8 cellular contexts compared by ENCODE assay signal in the genomic region with DNA sequence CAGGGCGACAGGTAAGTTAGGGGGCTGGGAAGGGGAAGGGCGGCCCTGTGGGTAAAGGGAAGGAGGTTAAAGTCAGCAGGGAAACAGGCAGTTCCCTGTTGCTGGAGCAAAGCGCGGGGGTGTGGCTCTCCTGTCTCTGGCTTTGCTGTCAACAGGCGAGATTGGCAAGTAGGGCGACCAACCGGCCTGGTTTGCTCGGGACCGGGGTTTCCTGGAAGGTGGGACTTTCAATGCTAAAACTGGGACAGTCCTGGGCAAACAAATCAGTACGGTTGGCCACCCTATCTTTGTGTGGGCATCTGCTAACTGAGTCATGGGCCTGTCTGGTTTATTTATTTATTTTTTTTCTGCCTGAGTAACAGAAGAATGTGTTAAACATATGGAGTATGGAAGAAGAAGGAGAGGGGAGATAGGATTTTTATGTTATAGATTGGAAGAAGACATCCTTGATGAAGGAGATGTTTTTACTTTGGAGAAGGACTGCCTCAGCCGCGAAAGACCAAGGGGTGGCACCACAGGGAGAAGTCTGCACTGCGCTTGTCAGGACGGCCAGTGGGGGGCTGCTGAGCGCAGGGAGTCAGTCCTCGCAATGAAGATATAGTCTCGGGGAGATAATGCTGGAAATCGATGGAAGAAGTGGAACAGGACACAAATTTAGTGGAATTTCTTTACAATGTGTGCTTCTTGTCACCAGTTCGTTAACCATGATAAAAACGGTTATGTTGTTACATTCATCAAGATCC. TPM values are rescaled to one million over a fixed set of nuclear protein-coding genes. Genes with fewer than 3 reads are reported as not detected.
DNase-seq lines count a peak whose midpoint lies in the region; ATAC-seq and TF ChIP-seq lines count a peak whose summit lies in the region.

No MANE protein-coding gene starts in this region.

- H3K9me3 ChIP-seq in duodenal mucosa (ENCODE audit: control insufficient read depth in 1 of 2, low read length in 2 of 2) (no peaks in the 10 kb centered on the region), liver (ENCODE audit: control insufficient read depth in 4 of 4, low read length in 3 of 4) (no peaks in the 10 kb centered on the region)

- no peaks in the 10 kb centered on the region for H3K36me3 ChIP-seq in duodenal mucosa (ENCODE audit: control insufficient read depth in 1 of 2, insufficient read depth in 2 of 2, low read length in 2 of 2)
- H3K36me3 ChIP-seq in liver (ENCODE audit: control insufficient read depth in 4 of 4, insufficient read depth in 3 of 4, low read depth in 1 of 4, low read length in 3 of 4) = no peaks in the 10 kb centered on the region

- ATAC-seq in GM18870 (IDR thresholded peaks at IDR 0.05; ENCODE audit: unreplicated experiment) = no peak

- TF ChIP-seq CTCF in GM12872 (IDR thresholded peaks at IDR 0.05; ENCODE audit: insufficient read depth, low read depth, low read length) (peak; percentile 83), VCaP (conservative IDR thresholded peaks at IDR 0.05) (peak; percentile 80), liver (IDR thresholded peaks at IDR 0.05; ENCODE audit: low read depth, low read length, missing input control) (peak; percentile 44)

- TF ChIP-seq RAD21 in liver (IDR thresholded peaks at IDR 0.05) = peak; percentile 47 to 76

- 50% methylated on average over 20 of the region's 20 CpGs for WGBS in liver

- H3K27ac ChIP-seq in VCaP (peak overlapping the region; percentile 32), duodenal mucosa (ENCODE audit: low read depth, low read length) (no peak overlapping the region), liver (ENCODE audit: low read depth in 1 of 2, low read length in 2 of 2) (peak overlapping the region; percentile 56 to 64)

- no peaks in the 10 kb centered on the region for H3K27me3 ChIP-seq in duodenal mucosa (ENCODE audit: control insufficient read depth in 1 of 2, insufficient read depth in 2 of 2, low read length in 2 of 2)
- no peaks in the 10 kb centered on the region for H3K27me3 ChIP-seq in liver (ENCODE audit: control insufficient read depth in 4 of 4, insufficient read depth in 4 of 4, low read length in 3 of 4)

- in situ Hi-C loops in KBM-7 (cut with MboI; ENCODE audit: low pct_unique_long_range_greater_than_20kb, low sequenced_read_pairs) = no loop called here

- DNase-seq in GOT3 (lab: John Stamatoyannopoulos, UW) (peak; percentile 78), KBM-7 (peak; percentile 74)
- DNase-seq in stimulated activated CD4-positive, alpha-beta T cell treated with anti-CD3 and anti-CD28 coated beads, Interleukin-4, amount 100 ng/mL, for 1 hour = peak; percentile 35

- peak overlapping the region; percentile 34 to 58 for H3K4me3 ChIP-seq in duodenal mucosa (ENCODE audit: low read depth in 1 of 2, low read length in 2 of 2)
- H3K4me3 ChIP-seq in liver (ENCODE audit: low read depth in 1 of 3, low read length in 3 of 3) = no peak overlapping the region

- H3K9ac ChIP-seq in duodenal mucosa (ENCODE audit: low read depth in 1 of 2, low read length in 2 of 2) (peak overlapping the region; percentile 13 to 23), liver (ENCODE audit: low read depth in 1 of 2, low read length in 2 of 2) (no peak overlapping the region)

- H3K4me1 ChIP-seq in duodenal mucosa (ENCODE audit: control insufficient read depth in 1 of 2, insufficient read depth in 2 of 2, low read length in 2 of 2) = peaks cover 0 to 7% of the 10 kb centered on the region in 2 donors
- H3K4me1 ChIP-seq in liver (ENCODE audit: control insufficient read depth in 4 of 4, insufficient read depth in 4 of 4, low read length in 3 of 4) = no peaks in the 10 kb centered on the region

TF ChIP-seq in liver, 16 proteins besides CTCF, POLR2A, EP300 and RAD21:
- peak in 1 of 2 donors; percentile 23 for TF ChIP-seq JUND (IDR thresholded peaks at IDR 0.05)
- peak; percentile 48 for TF ChIP-seq SP1 (IDR thresholded peaks at IDR 0.05)
- TF ChIP-seq, protein P1, sequence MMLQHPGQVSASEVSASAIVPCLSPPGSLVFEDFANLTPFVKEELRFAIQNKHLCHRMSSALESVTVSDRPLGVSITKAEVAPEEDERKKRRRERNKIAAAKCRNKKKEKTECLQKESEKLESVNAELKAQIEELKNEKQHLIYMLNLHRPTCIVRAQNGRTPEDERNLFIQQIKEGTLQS (IDR thresholded peaks at IDR 0.05) = no peak
- no peak for TF ChIP-seq NR2F2 (IDR thresholded peaks at IDR 0.05)
- TF ChIP-seq TAF1 (conservative IDR thresholded peaks at IDR 0.05) = no peak
- TF ChIP-seq FOXA1 (IDR thresholded peaks at IDR 0.05) = no peak
- TF ChIP-seq, protein P2, sequence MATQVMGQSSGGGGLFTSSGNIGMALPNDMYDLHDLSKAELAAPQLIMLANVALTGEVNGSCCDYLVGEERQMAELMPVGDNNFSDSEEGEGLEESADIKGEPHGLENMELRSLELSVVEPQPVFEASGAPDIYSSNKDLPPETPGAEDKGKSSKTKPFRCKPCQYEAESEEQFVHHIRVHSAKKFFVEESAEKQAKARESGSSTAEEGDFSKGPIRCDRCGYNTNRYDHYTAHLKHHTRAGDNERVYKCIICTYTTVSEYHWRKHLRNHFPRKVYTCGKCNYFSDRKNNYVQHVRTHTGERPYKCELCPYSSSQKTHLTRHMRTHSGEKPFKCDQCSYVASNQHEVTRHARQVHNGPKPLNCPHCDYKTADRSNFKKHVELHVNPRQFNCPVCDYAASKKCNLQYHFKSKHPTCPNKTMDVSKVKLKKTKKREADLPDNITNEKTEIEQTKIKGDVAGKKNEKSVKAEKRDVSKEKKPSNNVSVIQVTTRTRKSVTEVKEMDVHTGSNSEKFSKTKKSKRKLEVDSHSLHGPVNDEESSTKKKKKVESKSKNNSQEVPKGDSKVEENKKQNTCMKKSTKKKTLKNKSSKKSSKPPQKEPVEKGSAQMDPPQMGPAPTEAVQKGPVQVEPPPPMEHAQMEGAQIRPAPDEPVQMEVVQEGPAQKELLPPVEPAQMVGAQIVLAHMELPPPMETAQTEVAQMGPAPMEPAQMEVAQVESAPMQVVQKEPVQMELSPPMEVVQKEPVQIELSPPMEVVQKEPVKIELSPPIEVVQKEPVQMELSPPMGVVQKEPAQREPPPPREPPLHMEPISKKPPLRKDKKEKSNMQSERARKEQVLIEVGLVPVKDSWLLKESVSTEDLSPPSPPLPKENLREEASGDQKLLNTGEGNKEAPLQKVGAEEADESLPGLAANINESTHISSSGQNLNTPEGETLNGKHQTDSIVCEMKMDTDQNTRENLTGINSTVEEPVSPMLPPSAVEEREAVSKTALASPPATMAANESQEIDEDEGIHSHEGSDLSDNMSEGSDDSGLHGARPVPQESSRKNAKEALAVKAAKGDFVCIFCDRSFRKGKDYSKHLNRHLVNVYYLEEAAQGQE (IDR thresholded peaks at IDR 0.05) = no peak
- no peak for TF ChIP-seq EGR1 (IDR thresholded peaks at IDR 0.05; ENCODE audit: low read depth in 2 of 2)
- TF ChIP-seq, protein P3, sequence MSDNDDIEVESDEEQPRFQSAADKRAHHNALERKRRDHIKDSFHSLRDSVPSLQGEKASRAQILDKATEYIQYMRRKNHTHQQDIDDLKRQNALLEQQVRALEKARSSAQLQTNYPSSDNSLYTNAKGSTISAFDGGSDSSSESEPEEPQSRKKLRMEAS (IDR thresholded peaks at IDR 0.05) = no peak
- no peak for TF ChIP-seq RXRA (IDR thresholded peaks at IDR 0.05)
- TF ChIP-seq HNF4A (conservative IDR thresholded peaks at IDR 0.05) = peak in 1 of 2 donors; percentile 24
- no peak for TF ChIP-seq YY1 (IDR thresholded peaks at IDR 0.05)
- no peak for TF ChIP-seq FOXA2 (IDR thresholded peaks at IDR 0.05)
- TF ChIP-seq, protein P4, sequence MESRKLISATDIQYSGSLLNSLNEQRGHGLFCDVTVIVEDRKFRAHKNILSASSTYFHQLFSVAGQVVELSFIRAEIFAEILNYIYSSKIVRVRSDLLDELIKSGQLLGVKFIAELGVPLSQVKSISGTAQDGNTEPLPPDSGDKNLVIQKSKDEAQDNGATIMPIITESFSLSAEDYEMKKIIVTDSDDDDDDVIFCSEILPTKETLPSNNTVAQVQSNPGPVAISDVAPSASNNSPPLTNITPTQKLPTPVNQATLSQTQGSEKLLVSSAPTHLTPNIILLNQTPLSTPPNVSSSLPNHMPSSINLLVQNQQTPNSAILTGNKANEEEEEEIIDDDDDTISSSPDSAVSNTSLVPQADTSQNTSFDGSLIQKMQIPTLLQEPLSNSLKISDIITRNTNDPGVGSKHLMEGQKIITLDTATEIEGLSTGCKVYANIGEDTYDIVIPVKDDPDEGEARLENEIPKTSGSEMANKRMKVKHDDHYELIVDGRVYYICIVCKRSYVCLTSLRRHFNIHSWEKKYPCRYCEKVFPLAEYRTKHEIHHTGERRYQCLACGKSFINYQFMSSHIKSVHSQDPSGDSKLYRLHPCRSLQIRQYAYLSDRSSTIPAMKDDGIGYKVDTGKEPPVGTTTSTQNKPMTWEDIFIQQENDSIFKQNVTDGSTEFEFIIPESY (IDR thresholded peaks at IDR 0.05) = no peak
- no peak for TF ChIP-seq HNF4G (IDR thresholded peaks at IDR 0.05)
- no peak for TF ChIP-seq GABPA (IDR thresholded peaks at IDR 0.05 in 1 of 2, conservative IDR thresholded peaks at IDR 0.05 in 1 of 2)

RNA-seq across cellular contexts. Expression of a gene that starts 43.4 kb away (rescaled TPM):
- total RNA-seq in liver = 10 to 100 TPM in 1 of 2 donors, under 1 TPM in 1; 0.05 to 16.1 TPM
- 1 to 10 TPM; 4.7 to 8.0 TPM for polyA plus RNA-seq in liver

Comparison
In these comparisons a context has a peak if more than half of its experiments do, and no peak if none do; other contexts are left out.
1. H3K4me3 ChIP-seq: peak in duodenal mucosa (2 of 2); none in liver (0 of 3).
2. H3K9ac ChIP-seq: peak in duodenal mucosa (2 of 2); none in liver (0 of 2).
3. Peak in every context shown above with its lines, with median percentiles within 50 percentile points of each other: CTCF ChIP-seq and DNase-seq.